22 cellular contexts compared by ENCODE assay signal in the genomic region with DNA sequence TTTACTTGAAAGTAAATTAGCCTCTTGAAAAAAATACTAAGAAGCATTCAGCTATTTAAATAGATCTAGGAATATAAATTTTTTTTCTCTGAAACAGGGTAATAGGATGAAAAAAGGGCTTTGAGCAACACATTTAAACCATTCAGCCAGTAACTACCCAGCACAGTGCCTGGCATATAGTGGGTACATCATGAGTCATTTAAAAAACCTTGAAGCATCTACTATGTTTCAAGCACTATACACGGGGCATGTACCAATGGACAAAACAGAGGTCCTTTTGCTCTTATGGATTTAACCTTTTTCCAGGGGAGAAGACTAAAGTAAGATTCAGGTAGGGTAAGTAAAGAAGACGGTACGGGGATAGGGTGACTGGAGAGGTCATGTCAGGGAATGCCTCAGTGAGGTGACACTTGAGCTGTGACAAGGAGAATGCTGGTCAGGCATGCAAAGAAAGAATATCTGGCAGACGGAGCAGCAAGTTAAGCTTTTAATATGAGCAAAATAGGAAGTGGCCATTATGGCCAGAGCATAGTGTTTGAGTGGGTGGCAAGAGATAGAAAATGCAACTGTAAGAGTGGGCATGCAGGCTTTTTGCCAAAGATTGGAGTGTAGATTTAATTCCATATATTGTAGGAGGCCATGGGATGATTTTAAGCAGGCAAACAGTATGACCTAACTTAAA. TPM values are rescaled to one million over a fixed set of nuclear protein-coding genes. Genes with fewer than 3 reads are reported as not detected.
"Had no signal": no experiment of that assay in that cellular context is flagged by ENCODE, and none has a peak within 500 bp of the region (broad histone marks: within the 10 kb centered on the region; RNA-seq: fewer than 3 reads in every experiment).

No MANE protein-coding gene starts in this region.

- H3K4me1 Mint-ChIP-seq: endodermal cell, neural crest cell had no signal

- H3K27ac Mint-ChIP-seq: activated naive CD8-positive, alpha-beta T cell treated with anti-CD3 and anti-CD28 coated beads, Interleukin-2, amount 10 ng/mL, durations not matched to agents 7 days and 5 days; endodermal cell had no signal

- H3K4me1 ChIP-seq: body of pancreas, colonic mucosa, foreskin keratinocyte had no signal

- H3K27me3 ChIP-seq: body of pancreas, colonic mucosa, foreskin keratinocyte, thyroid gland had no signal

- H3K9me3 Mint-ChIP-seq: activated naive CD8-positive, alpha-beta T cell treated with anti-CD3 and anti-CD28 coated beads, Interleukin-2, amount 10 ng/mL, durations not matched to agents 7 days and 5 days; endodermal cell; naive B cell; neural crest cell had no signal

- H3K27ac ChIP-seq: body of pancreas, colonic mucosa, epithelial cell of prostate, foreskin keratinocyte, thyroid gland, VCaP had no signal

- H3K9me3 ChIP-seq: body of pancreas, colonic mucosa, mucosa of descending colon, thyroid gland had no signal

- H3K4me3 Mint-ChIP-seq: activated naive CD8-positive, alpha-beta T cell treated with anti-CD3 and anti-CD28 coated beads, Interleukin-2, amount 10 ng/mL, durations not matched to agents 7 days and 5 days; endodermal cell; naive B cell; neural crest cell had no signal

- ATAC-seq: body of pancreas, foreskin keratinocyte, mucosa of descending colon had no signal

- H3K36me3 ChIP-seq: colonic mucosa had no signal

- FAIRE-seq: keratinocyte, urothelium cell line had no signal

- H3K4me3 ChIP-seq: body of pancreas, colonic mucosa, mucosa of descending colon, thyroid gland had no signal

- DNase-seq: activated CD4-positive, alpha-beta T cell treated with anti-CD3 and anti-CD28 coated beads, Interleukin-2, amount 50 U/mL, for 4 hours; activated CD4-positive, CD25-positive, alpha-beta regulatory T cell treated with anti-CD3 and anti-CD28 coated beads, Interleukin-2, amount 50 U/mL, for 72 hours; activated naive CD8-positive, alpha-beta T cell treated with anti-CD3 and anti-CD28 coated beads, Interleukin-2, amount 10 ng/mL, durations not matched to agents 7 days and 5 days; body of pancreas; central memory CD4-positive, alpha-beta T cell; colonic mucosa; endodermal cell; foreskin keratinocyte; glutamatergic neuron; mesenchymal stem cell; mucosa of descending colon; naive B cell; stimulated activated CD4-positive, alpha-beta T cell treated with anti-CD3 and anti-CD28 coated beads, Interleukin-2, amount 100 ng/mL, for 24 hours; stimulated activated naive CD4-positive, alpha-beta T cell treated with Interleukin-2 at 50 U/mL for 16 hours; T1000 had no signal

RNA-seq across cellular contexts. Expression of a gene that starts 17.6 kb away (rescaled TPM):
- total RNA-seq: activated naive CD8-positive, alpha-beta T cell treated with anti-CD3 and anti-CD28 coated beads, Interleukin-2, amount 10 ng/mL, durations not matched to agents 7 days and 5 days; T-helper 1 cell treated with Interleukin-12 subunit alpha and Interleukin-12 subunit beta and Interleukin-4 antibody, amounts not matched to agents 30 ng/mL and 1 ng/mL, for 36 hours had no signal
